8 cellular contexts compared by ENCODE assay signal in the genomic region with DNA sequence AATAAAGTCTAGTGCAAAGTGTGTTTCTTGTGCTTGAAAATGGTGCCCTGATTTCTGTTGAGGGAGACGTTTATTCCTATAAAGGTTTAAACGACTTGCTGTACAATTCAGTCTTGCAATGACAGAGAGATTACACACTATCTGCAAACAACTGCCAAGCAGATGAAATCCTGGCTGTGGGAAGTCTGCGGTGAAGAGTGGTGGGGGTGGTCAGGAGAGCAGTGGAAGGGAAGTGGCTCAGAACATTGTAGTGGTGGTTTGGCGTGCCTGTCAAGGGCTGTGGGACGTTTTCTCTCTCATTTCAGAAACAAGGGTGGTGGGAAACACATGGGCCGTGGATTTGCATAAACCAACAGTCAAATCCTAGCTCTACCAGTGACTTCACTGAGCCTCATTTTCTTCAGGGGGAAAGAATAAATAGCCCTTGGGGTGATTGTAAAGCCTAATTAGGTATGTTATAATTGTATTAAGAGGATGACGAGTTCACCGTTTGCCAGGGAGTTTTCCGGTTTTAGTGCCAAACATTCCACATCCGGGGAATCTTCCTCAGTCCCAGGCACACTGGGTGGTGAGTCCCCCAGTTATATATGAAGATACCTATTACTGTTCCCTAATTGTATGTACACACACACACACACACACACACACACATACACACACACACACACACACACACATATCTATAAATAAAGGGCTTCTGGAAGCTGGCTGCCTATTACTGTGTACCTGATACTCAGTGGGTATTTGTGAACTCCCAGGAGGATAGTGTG.
DNase-seq lines count a peak whose midpoint lies in the region; ATAC-seq and TF ChIP-seq lines count a peak whose summit lies in the region.

No MANE protein-coding gene starts in this region.

- H3K9me3 ChIP-seq in Caco-2 (no peaks in the 10 kb centered on the region), adrenal gland (replicated peaks in 1 of 3) (no peaks in the 10 kb centered on the region)

- TF ChIP-seq CTCF in Caco-2 (IDR thresholded peaks at IDR 0.05; ENCODE audit: insufficient read depth in 1 of 2, low read depth in 1 of 2, low read length in 1 of 2, severe bottlenecking in 1 of 2, unreplicated experiment in 1 of 2): no peak
- TF ChIP-seq CTCF in adrenal gland (IDR thresholded peaks at IDR 0.05): no peak

- ATAC-seq in GM19397 (IDR thresholded peaks at IDR 0.05; ENCODE audit: unreplicated experiment) (peak; percentile 56), HG03442 (IDR thresholded peaks at IDR 0.05; ENCODE audit: unreplicated experiment) (peak; percentile 53)

- DNase-seq in Caco-2: peak; percentile 57 to 73
- peak; percentile 75 for DNase-seq in SK-MEL-5 (ENCODE audit: low read depth, low spot score)
- peak in 6 of 7 donors; percentile 72 to 82 (median 79) for DNase-seq in adrenal gland
- peak; percentile 77 for DNase-seq in kidney glomerular epithelial cell (lab: John Stamatoyannopoulos, UW)
- peak; percentile 47 for DNase-seq in stimulated activated CD8-positive, alpha-beta memory T cell treated with anti-CD3 and anti-CD28 coated beads, Interleukin-4, amount 100 ng/mL, for 24 hours (ENCODE audit: low read depth)
- no peak for DNase-seq in retina

- intact Hi-C loops in Caco-2 (cut with micrococcal nuclease; ENCODE audit: unreplicated experiment) (loop anchor here (5.0 to 10.0 kb wide), 2 partner anchors 476 to 596 kb away; a partner anchor contains a TSS), adrenal gland (cut with DNase I) (no loop called here)

- H3K4me1 ChIP-seq in Caco-2: peaks cover 89% of the 10 kb centered on the region
- peaks cover 66 to 95% of the 10 kb centered on the region in 2 donors for H3K4me1 ChIP-seq in adrenal gland (replicated peaks in 1 of 2)

- H3K27ac Mint-ChIP-seq in Caco-2 (ENCODE audit: unreplicated experiment): peak overlapping the region; percentile 99

- no peaks in the 10 kb centered on the region for H3K27me3 ChIP-seq in Caco-2 (replicated peaks; ENCODE audit: control insufficient read depth, insufficient read depth, low read length)
- no peaks in the 10 kb centered on the region for H3K27me3 ChIP-seq in adrenal gland

- CTCF ChIA-PET in Caco-2 (lab: Charles Lee): interaction anchor here (0.7 kb wide), 1 partner anchor 9 kb away, joined by 3 read pairs; no protein-coding TSS in a partner anchor

- no peaks in the 10 kb centered on the region for H3K27me3 Mint-ChIP-seq in Caco-2 (ENCODE audit: insufficient read depth, unreplicated experiment)

- TF ChIP-seq POLR2A in adrenal gland (IDR thresholded peaks at IDR 0.05): peak in 1 of 2 donors; percentile 64

- peaks cover 84% of the 10 kb centered on the region for H3K36me3 Mint-ChIP-seq in Caco-2 (ENCODE audit: insufficient read depth, unreplicated experiment)

- POLR2A ChIA-PET in Caco-2 (lab: Charles Lee): interaction anchor here (0.7 to 2.2 kb wide), 2 partner anchors 12 to 48 kb away, joined by 3 to 20 read pairs; no protein-coding TSS in a partner anchor

- no peak overlapping the region for H3K4me3 ChIP-seq in Caco-2 (ENCODE audit: low read depth, low read length)
- H3K4me3 ChIP-seq in adrenal gland: peak overlapping the region in 1 of 4 donors; percentile 9

- H3K27ac ChIP-seq in adrenal gland: peak overlapping the region; percentile 68 to 93 (median 80)

- H3K36me3 ChIP-seq in Caco-2 (ENCODE audit: control insufficient read depth, insufficient read depth, low read length) (peaks cover 1% of the 10 kb centered on the region; the same call in 1 of the 2 replicates), adrenal gland (replicated peaks in 1 of 2) (no peaks in the 10 kb centered on the region)

- WGBS in adrenal gland, 4 donors: 2 to 5% (median 4%) methylated on average over 10 of the region's 10 CpGs

- peaks cover 80% of the 10 kb centered on the region for H3K4me1 Mint-ChIP-seq in Caco-2 (ENCODE audit: low read depth, unreplicated experiment)

- no TSS peak for BruUV-seq in Caco-2 (replicated peaks; lab: Mats Ljungman, UMichigan)

- H3K9me3 Mint-ChIP-seq in Caco-2 (ENCODE audit: unreplicated experiment): no peaks in the 10 kb centered on the region

- in situ Hi-C loops in SK-MEL-5 (cut with HindIII; ENCODE audit: low pct_unique_long_range_greater_than_20kb, low sequenced_read_pairs): no loop called here

- peak overlapping the region; percentile 67 for H3K4me3 Mint-ChIP-seq in Caco-2 (ENCODE audit: unreplicated experiment)
